20 cellular contexts compared by ENCODE assay signal in the genomic region with DNA sequence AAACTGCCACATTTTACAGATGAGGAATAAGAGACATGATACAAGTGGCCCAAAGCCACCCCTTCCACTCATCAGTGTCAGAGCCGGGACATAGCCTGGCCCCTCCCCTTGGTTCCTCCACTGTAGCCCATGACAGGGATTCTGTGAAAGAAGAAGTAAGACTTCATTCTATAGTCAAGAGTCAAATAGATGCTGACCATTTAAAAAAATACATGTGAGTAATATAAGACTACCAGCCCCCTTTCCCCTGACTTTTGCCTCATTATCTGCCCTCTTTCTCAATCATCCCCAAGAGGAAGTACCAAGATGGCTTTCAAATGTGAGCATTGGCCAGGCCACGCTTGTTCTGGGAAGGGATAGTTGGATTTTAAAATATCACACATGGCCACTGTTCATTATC. TPM values are rescaled to one million over a fixed set of nuclear protein-coding genes. Genes with fewer than 3 reads are reported as not detected.
A peak's percentile ranks its signal among the peaks of the same experiment; 100 is the strongest.
DNase-seq lines count a peak whose midpoint lies in the region; ATAC-seq and TF ChIP-seq lines count a peak whose summit lies in the region.
"Had no signal": no experiment of that assay in that cellular context is flagged by ENCODE, and none has a peak within 500 bp of the region (broad histone marks: within the 10 kb centered on the region; RNA-seq: fewer than 3 reads in every experiment).

No MANE protein-coding gene starts in this region.

- no peak for ATAC-seq in GM23338
- peak in 3 of 4 donors; percentile 77 to 83 (median 82) for ATAC-seq in heart left ventricle
- no peak for ATAC-seq in HG03460 (IDR thresholded peaks at IDR 0.05; ENCODE audit: unreplicated experiment)
- ATAC-seq: activated CD8-positive, alpha-beta T cell treated with anti-CD3 and anti-CD28 coated beads for 36 hours had no signal

- H3K36me3 Mint-ChIP-seq in GM23338 (ENCODE audit: low read depth), result no peaks in the 10 kb centered on the region

- TF ChIP-seq POLR2A in heart left ventricle (IDR thresholded peaks at IDR 0.05), result no peak

- no peak overlapping the region for H3K27ac Mint-ChIP-seq in GM23338
- H3K27ac Mint-ChIP-seq: activated B cell treated with CpG ODN at 0.5 μM for 24 hours, B cell, H9, nephron progenitor cell had no signal

- H3K4me3 Mint-ChIP-seq in GM23338, result no peak overlapping the region
- H3K4me3 Mint-ChIP-seq: activated B cell treated with CpG ODN at 0.5 μM for 24 hours; activated CD8-positive, alpha-beta T cell treated with anti-CD3 and anti-CD28 coated beads for 36 hours; B cell; H9; nephron progenitor cell had no signal

- no peaks in the 10 kb centered on the region for H3K4me1 Mint-ChIP-seq in GM23338

- H3K79me1 ChIP-seq in trophoblast cell (ENCODE audit: low read length), result no peaks in the 10 kb centered on the region

- H3K9me3 Mint-ChIP-seq in GM23338, result no peaks in the 10 kb centered on the region
- H3K9me3 Mint-ChIP-seq: activated B cell treated with CpG ODN at 0.5 μM for 24 hours; activated CD8-positive, alpha-beta T cell treated with anti-CD3 and anti-CD28 coated beads for 36 hours; H9; nephron progenitor cell had no signal

- H2BK5ac ChIP-seq in trophoblast cell (ENCODE audit: low read depth, low read length, poor library complexity), result no peak overlapping the region

- H3K27me3 ChIP-seq in GM23338 (ENCODE audit: insufficient read depth) (no peaks in the 10 kb centered on the region), heart left ventricle (no peaks in the 10 kb centered on the region), trophoblast cell (ENCODE audit: insufficient read depth, low read length) (no peaks in the 10 kb centered on the region), hepatocyte (no peaks in the 10 kb centered on the region)
- H3K27me3 ChIP-seq: dorsolateral prefrontal cortex had no signal

- H2BK12ac ChIP-seq in trophoblast cell (ENCODE audit: low read length), result no peak overlapping the region

- H2AK5ac ChIP-seq in trophoblast cell (ENCODE audit: low read length), result no peak overlapping the region

- H4K12ac ChIP-seq in trophoblast cell (ENCODE audit: low read depth, low read length), result no peak overlapping the region

- no peak overlapping the region for H3K9ac ChIP-seq in trophoblast cell (ENCODE audit: low read length)

- no peak overlapping the region for H3K14ac ChIP-seq in trophoblast cell (ENCODE audit: low read length)

- intact Hi-C loops in heart left ventricle (cut with DNase I), result no loop called here

- no peaks in the 10 kb centered on the region for H3K4me1 ChIP-seq in GM23338 (ENCODE audit: insufficient read depth)
- H3K4me1 ChIP-seq in heart left ventricle, result peaks cover 0 to 37% (median 2%) of the 10 kb centered on the region in 12 donors
- H3K4me1 ChIP-seq in trophoblast cell (ENCODE audit: control insufficient read depth in 1 of 2, insufficient read depth in 2 of 2, low read length in 2 of 2), result no peaks in the 10 kb centered on the region
- H3K4me1 ChIP-seq in hepatocyte (ENCODE audit: insufficient read depth), result no peaks in the 10 kb centered on the region

- no peak overlapping the region for H3K23ac ChIP-seq in trophoblast cell (ENCODE audit: low read length)

- H3K9me2 ChIP-seq in GM23338 (ENCODE audit: insufficient read depth) (peaks cover 7% of the 10 kb centered on the region; the same call in 1 of the 2 replicates), hepatocyte (replicated peaks; ENCODE audit: insufficient read depth) (no peaks in the 10 kb centered on the region)

- H3K4me2 ChIP-seq in GM23338 (no peak overlapping the region), trophoblast cell (ENCODE audit: low read length) (no peak overlapping the region), hepatocyte (no peak overlapping the region)

- H3K27ac ChIP-seq in GM23338 (ENCODE audit: low read depth) (no peak overlapping the region), heart left ventricle (peak overlapping the region in 1 of 12 donors; percentile 84), trophoblast cell (ENCODE audit: low read depth, low read length) (no peak overlapping the region), hepatocyte (no peak overlapping the region)

- H4K20me1 ChIP-seq in GM23338 (replicated peaks; ENCODE audit: insufficient read depth) (no peaks in the 10 kb centered on the region), hepatocyte (ENCODE audit: insufficient read depth, poor library complexity, severe bottlenecking) (no peaks in the 10 kb centered on the region)

- H3K9me3 ChIP-seq in heart left ventricle (no peaks in the 10 kb centered on the region), trophoblast cell (ENCODE audit: insufficient read depth, low read depth, low read length) (no peaks in the 10 kb centered on the region), hepatocyte (ENCODE audit: low read depth) (no peaks in the 10 kb centered on the region)

- H3K36me3 ChIP-seq in GM23338 (ENCODE audit: insufficient read depth) (no peaks in the 10 kb centered on the region), heart left ventricle (no peaks in the 10 kb centered on the region), trophoblast cell (ENCODE audit: control insufficient read depth in 1 of 2, insufficient read depth in 2 of 2, low read length in 2 of 2) (no peaks in the 10 kb centered on the region), hepatocyte (replicated peaks; ENCODE audit: insufficient read depth, low read depth) (no peaks in the 10 kb centered on the region)

- H4K91ac ChIP-seq in trophoblast cell (ENCODE audit: low read depth, low read length), result no peak overlapping the region

- H3K4ac ChIP-seq in trophoblast cell (ENCODE audit: low read depth, low read length), result no peak overlapping the region

- 76 to 87% (median 84%) methylated on average over 2 of the region's 2 CpGs for WGBS in heart left ventricle, 4 donors
- no CpG with 5 or more reads among the region's 2 CpGs for WGBS in trophoblast cell (ENCODE audit: extremely low coverage, insufficient coverage, insufficient read length)
- WGBS in hepatocyte (ENCODE audit: low lambda C conversion rate, missing lambda C conversion rate), result 93% methylated on average over 2 of the region's 2 CpGs

- H2AFZ ChIP-seq in GM23338, result peak overlapping the region; percentile 52; the same call in 1 of the 2 replicates
- H2AFZ ChIP-seq in trophoblast cell (ENCODE audit: insufficient read depth, low read length, poor library complexity), result no peak overlapping the region
- no peak overlapping the region for H2AFZ ChIP-seq in hepatocyte

- H4K8ac ChIP-seq in trophoblast cell (ENCODE audit: low read depth, low read length), result no peak overlapping the region

- H2BK120ac ChIP-seq in trophoblast cell (ENCODE audit: insufficient read depth, low read length, poor library complexity), result no peak overlapping the region

- H3K27me3 Mint-ChIP-seq in GM23338 (ENCODE audit: insufficient read depth, low read depth, poor library complexity), result peaks cover 5% of the 10 kb centered on the region
- H3K27me3 Mint-ChIP-seq: activated B cell treated with CpG ODN at 0.5 μM for 24 hours; activated CD8-positive, alpha-beta T cell treated with anti-CD3 and anti-CD28 coated beads for 36 hours; B cell had no signal

- no peaks in the 10 kb centered on the region for H3F3A ChIP-seq in GM23338 (replicated peaks; ENCODE audit: low read depth)

- TF ChIP-seq CTCF in GM23338 (conservative IDR thresholded peaks at IDR 0.05; ENCODE audit: low read depth in 2 of 2) (no peak), heart left ventricle (IDR thresholded peaks at IDR 0.05) (no peak), hepatocyte (IDR thresholded peaks at IDR 0.05; ENCODE audit: poor library complexity) (no peak)

- no peak overlapping the region for H3K4me3 ChIP-seq in GM23338
- H3K4me3 ChIP-seq in heart left ventricle, result no peak overlapping the region
- no peak overlapping the region for H3K4me3 ChIP-seq in trophoblast cell (ENCODE audit: low read depth, low read length)
- H3K4me3 ChIP-seq in hepatocyte, result no peak overlapping the region
- H3K4me3 ChIP-seq: dorsolateral prefrontal cortex had no signal

- H3K18ac ChIP-seq in trophoblast cell (ENCODE audit: low read length), result no peak overlapping the region

- no peak for DNase-seq in GM23338 (ENCODE audit: low spot score)
- peak; percentile 87 for DNase-seq in NOMO-1 treated with DMSO at 0.1 percent for 48 hours (lab: John Stamatoyannopoulos, UW; ENCODE audit: unreplicated experiment)
- DNase-seq in heart left ventricle, result peak in 4 of 5 donors; percentile 28 to 58 (median 33)
- peak; percentile 9 to 30 for DNase-seq in trophoblast cell
- DNase-seq in hepatocyte (ENCODE audit: low spot score), result no peak
- DNase-seq in NCI-H1694 treated with DMSO at 0.1 percent for 48 hours (lab: John Stamatoyannopoulos, UW), result no peak
- DNase-seq in NCI-H524 (lab: John Stamatoyannopoulos, UW), result no peak
- DNase-seq: activated B cell treated with CpG ODN at 0.5 μM for 24 hours; activated CD8-positive, alpha-beta T cell treated with anti-CD3 and anti-CD28 coated beads for 36 hours; activated naive CD4-positive, alpha-beta T cell treated with Interleukin-2 at 50 U/mL for 16 hours; activated T-cell treated with anti-CD3 and anti-CD28 coated beads, Interleukin-2, amount 50 U/mL, for 1 hour; dorsolateral prefrontal cortex; foreskin fibroblast; H9; Kasumi-1; NCI-H510A treated with DMSO at 0.1 percent for 48 hours; nephron progenitor cell; SHP77 treated with DMSO at 0.1 percent for 48 hours had no signal

- H3K79me2 ChIP-seq in GM23338 (replicated peaks; ENCODE audit: insufficient read depth) (no peaks in the 10 kb centered on the region), trophoblast cell (ENCODE audit: control insufficient read depth, insufficient read depth, low read length, poor library complexity) (no peaks in the 10 kb centered on the region), hepatocyte (no peaks in the 10 kb centered on the region)

TF ChIP-seq in GM23338, 12 proteins besides CTCF, POLR2A, EP300 and RAD21 (continues in another document):
- TF ChIP-seq NANOG (IDR thresholded peaks at IDR 0.05; ENCODE audit: borderline replicate concordance), result no peak

RNA-seq across cellular contexts. Expression of gene TAB2, which starts 57.8 kb away (rescaled TPM):
- 59.2 and 65.5 TPM in 2 replicates for total RNA-seq in GM23338 (2014; rRNA removed; shearing (Covaris generic))
- polyA plus RNA-seq in GM23338 (2016; fragmentation: Nextera tagmentation; extraction: Ambion mirVana) (19.8 and 21.7 TPM in 2 replicates), heart left ventricle (10 to 100 TPM; 19.1 to 52.8 TPM), hepatocyte (9.4 and 14.2 TPM in 2 replicates)
- total RNA-seq in heart left ventricle (10 to 100 TPM; 49.0 to 95.5 (median 55.5) TPM), hepatocyte (51.3 and 51.9 TPM in 2 replicates)
- polyA plus RNA-seq in trophoblast cell (2013), result 59.5 and 60.1 TPM in 2 replicates

Comparison
In these comparisons a context has a peak if more than half of its experiments do, and no peak if none do; other contexts are left out.
1. ATAC-seq: peak in heart left ventricle (3 of 4); none in GM23338 (single experiment) and HG03460 (single experiment).
2. DNase-seq: peak in NOMO-1 treated with DMSO at 0.1 percent for 48 hours (single experiment), heart left ventricle (4 of 5) and trophoblast cell (2 of 2); none in GM23338 (single experiment), hepatocyte (single experiment), NCI-H1694 treated with DMSO at 0.1 percent for 48 hours (single experiment) and NCI-H524 (0 of 2).